Comparison of ENCODE assay signal across 1 cellular context in genomic region chr14:73358187-73358586, GRCh38.
TF ChIP-seq lines count a peak whose summit lies in the region.

No MANE protein-coding gene starts in this region.

TF ChIP-seq in GM23338, 12 proteins besides CTCF, POLR2A, EP300 and RAD21 (continued from another document):
- TF ChIP-seq ZNF462 (CRISPR knock-in tag; IDR thresholded peaks at IDR 0.05) (no peak), ZNF331 (CRISPR knock-in tag; IDR thresholded peaks at IDR 0.05; ENCODE audit: low read depth) (no peak), ETS1 (IDR thresholded peaks at IDR 0.05) (no peak), NANOG (IDR thresholded peaks at IDR 0.05; ENCODE audit: borderline replicate concordance) (no peak), JUNB (IDR thresholded peaks at IDR 0.05; ENCODE audit: unreplicated experiment) (no peak), STAT1 (IDR thresholded peaks at IDR 0.05; ENCODE audit: unreplicated experiment) (no peak), CREB1 (CRISPR knock-in tag; IDR thresholded peaks at IDR 0.05; ENCODE audit: low read depth) (no peak), ZNF114 (CRISPR knock-in tag; IDR thresholded peaks at IDR 0.05) (no peak), EZH2phosphoT487 (IDR thresholded peaks at IDR 0.05; ENCODE audit: unreplicated experiment) (no peak), POLR2AphosphoS5 (IDR thresholded peaks at IDR 0.05; ENCODE audit: low read depth) (no peak)
